1 cellular context compared by ENCODE assay signal in genomic region chr1:146036990-146037646, GRCh38.
TF ChIP-seq lines count a peak whose summit lies in the region.

No MANE protein-coding gene starts in this region.

TF ChIP-seq in SK-N-SH treated with all-trans-retinoic acid at 6 μM for 48 hours, 23 proteins besides CTCF, POLR2A, EP300 and RAD21 (continued from another document):
- no peak for TF ChIP-seq CREB5 (CRISPR knock-in tag; IDR thresholded peaks at IDR 0.05; ENCODE audit: low read depth)
- TF ChIP-seq RARB (CRISPR knock-in tag; IDR thresholded peaks at IDR 0.05): no peak
- TF ChIP-seq ESRRG (CRISPR knock-in tag; IDR thresholded peaks at IDR 0.05): no peak
TF ChIP-seq in SK-N-SH treated with all-trans-retinoic acid at 6 μM for 48 hours: peak in this region for 0.
